In the genomic region with DNA sequence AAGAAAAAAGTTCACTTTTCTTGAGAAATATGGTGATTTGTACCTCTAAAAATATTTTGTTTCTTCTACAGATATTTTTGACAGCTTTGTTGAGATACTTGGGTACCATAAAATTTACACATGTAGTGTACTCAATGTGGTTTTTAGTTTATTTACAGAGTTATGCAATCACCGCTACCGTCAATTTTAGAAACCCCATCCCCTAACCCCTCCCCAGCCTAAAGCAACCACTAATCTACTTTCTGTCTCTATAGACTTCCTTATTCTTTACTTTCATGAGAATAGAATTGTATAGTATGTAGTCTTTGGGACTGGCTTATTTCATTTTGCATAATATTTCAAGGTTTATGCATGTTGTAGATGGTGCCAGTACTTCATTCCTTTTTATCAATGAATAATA, we compare ENCODE assay signal across 27 cellular contexts. TPM values are rescaled to one million over a fixed set of nuclear protein-coding genes. Genes with fewer than 3 reads are reported as not detected.
A peak's percentile ranks its signal among the peaks of the same experiment; 100 is the strongest.
DNase-seq lines count a peak whose midpoint lies in the region; ATAC-seq, FAIRE-seq and TF ChIP-seq lines count a peak whose summit lies in the region.
"Had no signal": no experiment of that assay in that cellular context is flagged by ENCODE, and none has a peak within 500 bp of the region (broad histone marks: within the 10 kb centered on the region; RNA-seq: fewer than 3 reads in every experiment).

No MANE protein-coding gene starts in this region.

- no peaks in the 10 kb centered on the region for H3K36me3 Mint-ChIP-seq in activated CD4-positive, alpha-beta memory T cell treated with anti-CD3 and anti-CD28 coated beads, Interleukin-2, amount 10 ng/mL, durations not matched to agents 7 days and 5 days (ENCODE audit: low read depth)
- H3K36me3 Mint-ChIP-seq: stimulated activated effector memory CD8-positive, alpha-beta T cell treated with anti-CD3 and anti-CD28 coated beads, Interleukin-12 subunit alpha, Interleukin-12 subunit beta, amount 100 ng/mL, for 72 hours had no signal

- no peaks in the 10 kb centered on the region for H3K27me3 Mint-ChIP-seq in activated CD4-positive, alpha-beta memory T cell treated with anti-CD3 and anti-CD28 coated beads, Interleukin-2, amount 10 ng/mL, durations not matched to agents 7 days and 5 days
- H3K27me3 Mint-ChIP-seq: activated B cell treated with CpG ODN at 0.5 μM for 24 hours; activated naive CD8-positive, alpha-beta T cell treated with anti-CD3 and anti-CD28 coated beads, Interleukin-2, amount 10 ng/mL, durations not matched to agents 7 days and 5 days had no signal

- intact Hi-C loops in mucosa of descending colon (cut with DNase I, micrococcal nuclease) = no loop called here

- peak; percentile 46 for ATAC-seq in GM19351 (IDR thresholded peaks at IDR 0.05; ENCODE audit: unreplicated experiment)
- peak; percentile 49 for ATAC-seq in HG03159 (IDR thresholded peaks at IDR 0.05; ENCODE audit: unreplicated experiment)
- no peak for ATAC-seq in mucosa of descending colon
- ATAC-seq: gastroesophageal sphincter, left ventricle myocardium superior, natural killer cell, Right ventricle myocardium inferior had no signal

- H3K9me3 Mint-ChIP-seq in activated CD4-positive, alpha-beta memory T cell treated with anti-CD3 and anti-CD28 coated beads, Interleukin-2, amount 10 ng/mL, durations not matched to agents 7 days and 5 days = peaks cover 3% of the 10 kb centered on the region
- H3K9me3 Mint-ChIP-seq: activated naive CD8-positive, alpha-beta T cell treated with anti-CD3 and anti-CD28 coated beads, Interleukin-2, amount 10 ng/mL, durations not matched to agents 7 days and 5 days had no signal

- no peak overlapping the region for H3K4me3 Mint-ChIP-seq in activated CD4-positive, alpha-beta memory T cell treated with anti-CD3 and anti-CD28 coated beads, Interleukin-2, amount 10 ng/mL, durations not matched to agents 7 days and 5 days
- H3K4me3 Mint-ChIP-seq: activated B cell treated with CpG ODN at 0.5 μM for 24 hours; activated naive CD8-positive, alpha-beta T cell treated with anti-CD3 and anti-CD28 coated beads, Interleukin-2, amount 10 ng/mL, durations not matched to agents 7 days and 5 days; natural killer cell; stimulated activated effector memory CD8-positive, alpha-beta T cell treated with anti-CD3 and anti-CD28 coated beads, Interleukin-12 subunit alpha, Interleukin-12 subunit beta, amount 100 ng/mL, for 72 hours had no signal

- H3K36me3 ChIP-seq in mucosa of descending colon (ENCODE audit: low read depth) = no peaks in the 10 kb centered on the region

- no peak overlapping the region for H3K27ac Mint-ChIP-seq in activated CD4-positive, alpha-beta memory T cell treated with anti-CD3 and anti-CD28 coated beads, Interleukin-2, amount 10 ng/mL, durations not matched to agents 7 days and 5 days
- H3K27ac Mint-ChIP-seq: activated B cell treated with CpG ODN at 0.5 μM for 24 hours; activated naive CD8-positive, alpha-beta T cell treated with anti-CD3 and anti-CD28 coated beads, Interleukin-2, amount 10 ng/mL, durations not matched to agents 7 days and 5 days; natural killer cell; stimulated activated effector memory CD8-positive, alpha-beta T cell treated with anti-CD3 and anti-CD28 coated beads, Interleukin-12 subunit alpha, Interleukin-12 subunit beta, amount 100 ng/mL, for 72 hours had no signal

- CTCF ChIA-PET in activated CD4-positive, alpha-beta memory T cell treated with anti-CD3 and anti-CD28 coated beads, Interleukin-2, amount 10 ng/mL, durations not matched to agents 7 days and 5 days (lab: Charles Lee) = no interaction called here

- FAIRE-seq in GM19239 (lab: Jason Lieb, UNC) = no peak
- FAIRE-seq: astrocyte, H54 had no signal

- peaks cover 11% of the 10 kb centered on the region for H3K4me1 Mint-ChIP-seq in activated CD4-positive, alpha-beta memory T cell treated with anti-CD3 and anti-CD28 coated beads, Interleukin-2, amount 10 ng/mL, durations not matched to agents 7 days and 5 days
- H3K4me1 Mint-ChIP-seq: natural killer cell had no signal

- DNase-seq in GM10266 (ENCODE audit: extremely low spot score) (peak; percentile 26), NOMO-1 treated with DMSO at 0.1 percent for 48 hours (lab: John Stamatoyannopoulos, UW; ENCODE audit: unreplicated experiment) (peak; percentile 88), GM19239 (ENCODE audit: insufficient read length, low spot score) (no peak), GOT3 (lab: John Stamatoyannopoulos, UW) (no peak), mucosa of descending colon (no peak)
- no peak for DNase-seq in activated CD4-positive, alpha-beta memory T cell treated with anti-CD3 and anti-CD28 coated beads, Interleukin-2, amount 10 ng/mL, durations not matched to agents 7 days and 5 days
- DNase-seq: activated B cell treated with CpG ODN at 0.5 μM for 24 hours; activated CD4-positive, alpha-beta T cell treated with anti-CD3 and anti-CD28 coated beads, Interleukin-2, amount 50 U/mL, for 48 hours; activated effector memory CD4-positive, alpha-beta T cell treated with anti-CD3 and anti-CD28 coated beads, Interleukin-2, amount 50 U/mL, for 16 hours; activated naive CD8-positive, alpha-beta T cell treated with anti-CD3 and anti-CD28 coated beads, Interleukin-2, amount 10 ng/mL, durations not matched to agents 7 days and 5 days; caudate nucleus; esophagus squamous epithelium; left ventricle myocardium superior; midbrain; natural killer cell; NCI-H1694 treated with DMSO at 0.1 percent for 48 hours; NCI-H526 treated with DMSO at 0.1 percent for 48 hours; retina; stimulated activated CD4-positive, alpha-beta T cell treated with anti-CD3 and anti-CD28 coated beads, Interleukin-2, amount 100 ng/mL, for 48 hours; T-helper 9 cell had no signal

- no peaks in the 10 kb centered on the region for H3K4me1 ChIP-seq in mucosa of descending colon (ENCODE audit: low read depth)
- H3K4me1 ChIP-seq: esophagus squamous epithelium, gastroesophageal sphincter had no signal

- no peak overlapping the region for H3K4me3 ChIP-seq in mucosa of descending colon
- H3K4me3 ChIP-seq: esophagus squamous epithelium, gastroesophageal sphincter had no signal

- POLR2A ChIA-PET in activated CD4-positive, alpha-beta memory T cell treated with anti-CD3 and anti-CD28 coated beads, Interleukin-2, amount 10 ng/mL, durations not matched to agents 7 days and 5 days (lab: Charles Lee) = no interaction called here

- no peaks in the 10 kb centered on the region for H3K9me3 ChIP-seq in mucosa of descending colon
- H3K9me3 ChIP-seq: esophagus squamous epithelium, gastroesophageal sphincter had no signal

- no peak for TF ChIP-seq CTCF in GM10266 (IDR thresholded peaks at IDR 0.05; ENCODE audit: control insufficient read depth, insufficient read depth, low read depth, missing control alignments)
- no peak for TF ChIP-seq CTCF in mucosa of descending colon (IDR thresholded peaks at IDR 0.05)

RNA-seq across cellular contexts. Expression of a gene that starts 45.0 kb away (rescaled TPM):
- 10 to 100 TPM; 19.4 to 19.8 TPM for total RNA-seq in activated CD4-positive, alpha-beta memory T cell treated with anti-CD3 and anti-CD28 coated beads, Interleukin-2, amount 10 ng/mL, durations not matched to agents 7 days and 5 days
- total RNA-seq in mucosa of descending colon = 10 to 100 TPM; 31.1 to 36.6 (median 33.4) TPM

RNA-seq across cellular contexts. Expression of a gene that starts 59.4 kb away (rescaled TPM):
- total RNA-seq in activated CD4-positive, alpha-beta memory T cell treated with anti-CD3 and anti-CD28 coated beads, Interleukin-2, amount 10 ng/mL, durations not matched to agents 7 days and 5 days = 1 to 10 TPM; 3.3 to 5.1 TPM
- total RNA-seq in mucosa of descending colon = 1 to 10 TPM; 5.0 to 5.6 (median 5.1) TPM

Comparison
In these comparisons a context has a peak if more than half of its experiments do, and no peak if none do; other contexts are left out.
1. DNase-seq: peak in GM10266 (single experiment) and NOMO-1 treated with DMSO at 0.1 percent for 48 hours (single experiment); none in GM19239 (single experiment), GOT3 (single experiment), activated CD4-positive, alpha-beta memory T cell treated with anti-CD3 and anti-CD28 coated beads, Interleukin-2, amount 10 ng/mL, durations not matched to agents 7 days and 5 days (single experiment) and mucosa of descending colon (0 of 3).